In genomic region chr11:6618117-6619020, GRCh38 we compare ENCODE assay signal across 1 cellular context.
TF ChIP-seq lines count a peak whose summit lies in the region.

No MANE protein-coding gene starts in this region.

TF ChIP-seq in K562, 482 proteins besides CTCF, POLR2A, EP300 and RAD21 (continued from another document and continues in another):
- TF ChIP-seq FOS (IDR thresholded peaks at IDR 0.05; ENCODE audit: extremely low read depth, insufficient read length) (peak; percentile 42), HINFP (tag; conservative IDR thresholded peaks at IDR 0.05; ENCODE audit: low read depth) (no peak), SMAD3 (CRISPR knock-in tag; conservative IDR thresholded peaks at IDR 0.05) (0 out of 2 replicates have a peak, but pooled peaks have one; percentile 12), THRA (IDR thresholded peaks at IDR 0.05) (no peak), BRD9 (IDR thresholded peaks at IDR 0.05; ENCODE audit: low read depth, partially characterized antibody) (no peak), BMI1 (IDR thresholded peaks at IDR 0.05; ENCODE audit: low read length) (no peak), SMARCE1 (IDR thresholded peaks at IDR 0.05) (peak; percentile 70; the same call in 1 of the 2 replicates), GATAD2B (IDR thresholded peaks at IDR 0.05; ENCODE audit: borderline replicate concordance) (no peak), HNRNPL (IDR thresholded peaks at IDR 0.05; ENCODE audit: low read depth, low read length) (no peak), ZNF274 (IDR thresholded peaks at IDR 0.05; ENCODE audit: borderline replicate concordance, low read depth, low read length) (no peak), CHD1 (IDR thresholded peaks at IDR 0.05; ENCODE audit: low read length) (peak; percentile 38), ZNF518B (CRISPR knock-in tag; IDR thresholded peaks at IDR 0.05) (no peak), DMBX1 (CRISPR knock-in tag; IDR thresholded peaks at IDR 0.05; ENCODE audit: borderline replicate concordance) (no peak), PURB (CRISPR knock-in tag; IDR thresholded peaks at IDR 0.05; ENCODE audit: low read depth) (no peak), BRF1 (IDR thresholded peaks at IDR 0.05; ENCODE audit: borderline replicate concordance, extremely low read depth, insufficient read length) (no peak), MXI1 (IDR thresholded peaks at IDR 0.05; ENCODE audit: low read depth, low read length) (no peak), DDX20 (tag; IDR thresholded peaks at IDR 0.05; ENCODE audit: low read depth) (no peak), ZNF561 (CRISPR knock-in tag; conservative IDR thresholded peaks at IDR 0.05) (no peak), SPI1 (IDR thresholded peaks at IDR 0.05; ENCODE audit: borderline replicate concordance, low read depth, low read length) (no peak), MCM7 (IDR thresholded peaks at IDR 0.05) (no peak), CBFB (CRISPR knock-in tag; IDR thresholded peaks at IDR 0.05) (no peak), FOXK2 (conservative IDR thresholded peaks at IDR 0.05 in 1 of 2, IDR thresholded peaks at IDR 0.05 in 1 of 2; ENCODE audit: low read depth in 2 of 2) (peak; percentile 71 to 81), NFE2 (IDR thresholded peaks at IDR 0.05; ENCODE audit: low read depth) (no peak), HMGN3 (IDR thresholded peaks at IDR 0.05; ENCODE audit: borderline replicate concordance, extremely low read depth, insufficient read length, low read depth, low read length) (no peak), COPS2 (conservative IDR thresholded peaks at IDR 0.05) (no peak), IFI16 (CRISPR knock-in tag; IDR thresholded peaks at IDR 0.05) (no peak), GABPB1 (CRISPR knock-in tag; IDR thresholded peaks at IDR 0.05) (peak; percentile 66; the same call in 1 of the 2 replicates), MYNN (IDR thresholded peaks at IDR 0.05) (peak; percentile 86), MYNN (CRISPR knock-in tag; IDR thresholded peaks at IDR 0.05) (no peak), ELF2 (CRISPR knock-in tag; IDR thresholded peaks at IDR 0.05) (no peak; the same call in 1 of the 2 replicates), ZNF41 (CRISPR knock-in tag; conservative IDR thresholded peaks at IDR 0.05) (no peak), SFPQ (IDR thresholded peaks at IDR 0.05; ENCODE audit: low read depth, low read length) (no peak), MTA2 (IDR thresholded peaks at IDR 0.05; ENCODE audit: low read depth) (peak; percentile 26; the same call in 1 of the 2 replicates), GATA2 (CRISPR knock-in tag; IDR thresholded peaks at IDR 0.05) (no peak), POLR2H (tag; IDR thresholded peaks at IDR 0.05; ENCODE audit: low read depth) (no peak), SMARCA4 (IDR thresholded peaks at IDR 0.05) (peak; percentile 72), NCOR1 (IDR thresholded peaks at IDR 0.05) (peak; percentile 35; the same call in 1 of the 2 replicates), ZKSCAN1 (IDR thresholded peaks at IDR 0.05; ENCODE audit: low read depth, low read length) (no peak), POLR2AphosphoS5 (IDR thresholded peaks at IDR 0.05; ENCODE audit: control insufficient read depth, insufficient read depth, low read depth, low read length) (no peak), MAFG (tag; conservative IDR thresholded peaks at IDR 0.05) (no peak), ETS2 (tag; IDR thresholded peaks at IDR 0.05; ENCODE audit: borderline replicate concordance, poor library complexity, severe bottlenecking) (no peak), CAMTA2 (CRISPR knock-in tag; conservative IDR thresholded peaks at IDR 0.05) (no peak), ZSCAN32 (CRISPR knock-in tag; IDR thresholded peaks at IDR 0.05) (no peak), TAF7 (tag; IDR thresholded peaks at IDR 0.05) (no peak), ZBTB8A (IDR thresholded peaks at IDR 0.05; ENCODE audit: partially characterized antibody) (no peak), FOXK1 (CRISPR knock-in tag; IDR thresholded peaks at IDR 0.05; ENCODE audit: borderline replicate concordance) (0 out of 2 replicates have a peak, but pooled peaks have one; percentile 50), PML (IDR thresholded peaks at IDR 0.05; ENCODE audit: low read length) (no peak), HDAC6 (IDR thresholded peaks at IDR 0.05; ENCODE audit: low read depth, low read length) (no peak)
- TF ChIP-seq, protein P1, sequence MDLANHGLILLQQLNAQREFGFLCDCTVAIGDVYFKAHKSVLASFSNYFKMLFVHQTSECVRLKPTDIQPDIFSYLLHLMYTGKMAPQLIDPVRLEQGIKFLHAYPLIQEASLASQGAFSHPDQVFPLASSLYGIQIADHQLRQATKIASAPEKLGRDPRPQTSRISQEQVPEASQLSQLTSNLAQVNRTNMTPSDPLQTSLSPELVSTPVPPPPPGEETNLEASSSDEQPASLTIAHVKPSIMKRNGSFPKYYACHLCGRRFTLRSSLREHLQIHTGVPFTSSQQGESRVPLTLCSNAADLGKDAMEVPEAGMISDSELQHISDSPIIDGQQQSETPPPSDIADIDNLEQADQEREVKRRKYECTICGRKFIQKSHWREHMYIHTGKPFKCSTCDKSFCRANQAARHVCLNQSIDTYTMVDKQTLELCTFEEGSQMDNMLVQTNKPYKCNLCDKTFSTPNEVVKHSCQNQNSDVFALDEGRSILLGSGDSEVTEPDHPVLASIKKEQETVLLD (IDR thresholded peaks at IDR 0.05), result 0 out of 2 replicates have a peak, but pooled peaks have one; percentile 50
- TF ChIP-seq, protein P2, sequence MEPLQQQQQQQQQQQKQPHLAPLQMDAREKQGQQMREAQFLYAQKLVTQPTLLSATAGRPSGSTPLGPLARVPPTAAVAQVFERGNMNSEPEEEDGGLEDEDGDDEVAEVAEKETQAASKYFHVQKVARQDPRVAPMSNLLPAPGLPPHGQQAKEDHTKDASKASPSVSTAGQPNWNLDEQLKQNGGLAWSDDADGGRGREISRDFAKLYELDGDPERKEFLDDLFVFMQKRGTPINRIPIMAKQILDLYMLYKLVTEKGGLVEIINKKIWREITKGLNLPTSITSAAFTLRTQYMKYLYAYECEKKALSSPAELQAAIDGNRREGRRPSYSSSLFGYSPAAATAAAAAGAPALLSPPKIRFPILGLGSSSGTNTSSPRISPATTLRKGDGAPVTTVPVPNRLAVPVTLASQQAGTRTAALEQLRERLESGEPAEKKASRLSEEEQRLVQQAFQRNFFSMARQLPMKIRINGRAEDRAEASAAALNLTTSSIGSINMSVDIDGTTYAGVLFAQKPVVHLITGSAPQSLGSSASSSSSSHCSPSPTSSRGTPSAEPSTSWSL (CRISPR knock-in tag; IDR thresholded peaks at IDR 0.05; ENCODE audit: borderline replicate concordance), result no peak
- TF ChIP-seq, protein P3, sequence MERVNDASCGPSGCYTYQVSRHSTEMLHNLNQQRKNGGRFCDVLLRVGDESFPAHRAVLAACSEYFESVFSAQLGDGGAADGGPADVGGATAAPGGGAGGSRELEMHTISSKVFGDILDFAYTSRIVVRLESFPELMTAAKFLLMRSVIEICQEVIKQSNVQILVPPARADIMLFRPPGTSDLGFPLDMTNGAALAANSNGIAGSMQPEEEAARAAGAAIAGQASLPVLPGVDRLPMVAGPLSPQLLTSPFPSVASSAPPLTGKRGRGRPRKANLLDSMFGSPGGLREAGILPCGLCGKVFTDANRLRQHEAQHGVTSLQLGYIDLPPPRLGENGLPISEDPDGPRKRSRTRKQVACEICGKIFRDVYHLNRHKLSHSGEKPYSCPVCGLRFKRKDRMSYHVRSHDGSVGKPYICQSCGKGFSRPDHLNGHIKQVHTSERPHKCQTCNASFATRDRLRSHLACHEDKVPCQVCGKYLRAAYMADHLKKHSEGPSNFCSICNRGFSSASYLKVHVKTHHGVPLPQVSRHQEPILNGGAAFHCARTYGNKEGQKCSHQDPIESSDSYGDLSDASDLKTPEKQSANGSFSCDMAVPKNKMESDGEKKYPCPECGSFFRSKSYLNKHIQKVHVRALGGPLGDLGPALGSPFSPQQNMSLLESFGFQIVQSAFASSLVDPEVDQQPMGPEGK (CRISPR knock-in tag; IDR thresholded peaks at IDR 0.05; ENCODE audit: borderline replicate concordance), result no peak
- TF ChIP-seq, protein P4, sequence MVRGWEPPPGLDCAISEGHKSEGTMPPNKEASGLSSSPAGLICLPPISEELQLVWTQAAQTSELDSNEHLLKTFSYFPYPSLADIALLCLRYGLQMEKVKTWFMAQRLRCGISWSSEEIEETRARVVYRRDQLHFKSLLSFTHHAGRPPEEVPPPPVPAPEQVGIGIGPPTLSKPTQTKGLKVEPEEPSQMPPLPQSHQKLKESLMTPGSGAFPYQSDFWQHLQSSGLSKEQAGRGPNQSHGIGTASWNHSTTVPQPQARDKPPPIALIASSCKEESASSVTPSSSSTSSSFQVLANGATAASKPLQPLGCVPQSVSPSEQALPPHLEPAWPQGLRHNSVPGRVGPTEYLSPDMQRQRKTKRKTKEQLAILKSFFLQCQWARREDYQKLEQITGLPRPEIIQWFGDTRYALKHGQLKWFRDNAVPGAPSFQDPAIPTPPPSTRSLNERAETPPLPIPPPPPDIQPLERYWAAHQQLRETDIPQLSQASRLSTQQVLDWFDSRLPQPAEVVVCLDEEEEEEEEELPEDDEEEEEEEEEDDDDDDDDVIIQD (CRISPR knock-in tag; IDR thresholded peaks at IDR 0.05), result no peak
- TF ChIP-seq, protein P5, sequence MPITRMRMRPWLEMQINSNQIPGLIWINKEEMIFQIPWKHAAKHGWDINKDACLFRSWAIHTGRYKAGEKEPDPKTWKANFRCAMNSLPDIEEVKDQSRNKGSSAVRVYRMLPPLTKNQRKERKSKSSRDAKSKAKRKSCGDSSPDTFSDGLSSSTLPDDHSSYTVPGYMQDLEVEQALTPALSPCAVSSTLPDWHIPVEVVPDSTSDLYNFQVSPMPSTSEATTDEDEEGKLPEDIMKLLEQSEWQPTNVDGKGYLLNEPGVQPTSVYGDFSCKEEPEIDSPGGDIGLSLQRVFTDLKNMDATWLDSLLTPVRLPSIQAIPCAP (CRISPR knock-in tag; IDR thresholded peaks at IDR 0.05; ENCODE audit: borderline replicate concordance), result no peak
- TF ChIP-seq, protein P6, sequence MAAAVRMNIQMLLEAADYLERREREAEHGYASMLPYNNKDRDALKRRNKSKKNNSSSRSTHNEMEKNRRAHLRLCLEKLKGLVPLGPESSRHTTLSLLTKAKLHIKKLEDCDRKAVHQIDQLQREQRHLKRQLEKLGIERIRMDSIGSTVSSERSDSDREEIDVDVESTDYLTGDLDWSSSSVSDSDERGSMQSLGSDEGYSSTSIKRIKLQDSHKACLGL (CRISPR knock-in tag; IDR thresholded peaks at IDR 0.05; ENCODE audit: borderline replicate concordance, poor library complexity, severe bottlenecking), result no peak
